ENCODE assay signal across 9 cellular contexts in the genomic region with DNA sequence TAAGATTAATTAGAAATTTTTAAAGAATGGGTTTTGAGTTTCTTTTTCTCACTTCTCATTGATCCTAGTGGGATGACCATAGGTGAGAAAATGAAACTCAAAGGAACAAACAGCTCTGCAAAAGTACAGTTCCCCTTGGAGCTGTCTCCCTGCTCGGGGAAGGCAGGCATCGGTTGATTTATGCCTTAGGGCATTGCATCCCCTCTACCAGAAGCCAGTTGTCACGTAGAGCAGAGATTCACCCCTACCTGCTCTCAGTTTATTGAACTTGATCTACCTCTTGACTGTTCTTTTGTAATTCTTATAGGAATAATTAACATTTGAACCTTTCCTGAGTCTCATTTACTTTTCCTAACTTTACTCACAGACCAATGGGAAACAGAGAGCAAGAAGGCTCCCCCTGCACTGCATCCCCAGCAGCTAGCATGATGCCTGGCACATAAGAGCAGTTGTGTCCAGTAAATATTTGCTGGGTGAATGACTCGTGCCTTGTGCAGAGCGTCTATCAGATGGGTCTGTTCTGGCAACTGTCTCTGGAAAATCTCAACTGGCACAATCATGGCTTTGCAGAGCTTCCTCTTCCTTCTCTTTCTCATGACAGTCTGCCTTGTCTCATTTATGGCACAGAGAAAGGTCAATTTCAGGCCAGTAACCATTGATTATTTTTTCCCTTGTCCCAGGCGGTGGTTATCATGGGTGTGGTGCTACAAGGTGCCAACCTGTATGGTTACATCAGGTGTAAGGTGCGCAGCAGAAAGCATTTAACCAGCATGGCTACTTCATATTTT. TPM values are rescaled to one million over a fixed set of nuclear protein-coding genes. Genes with fewer than 3 reads are reported as not detected.
"Had no signal": no experiment of that assay in that cellular context is flagged by ENCODE, and none has a peak within 500 bp of the region (broad histone marks: within the 10 kb centered on the region; RNA-seq: fewer than 3 reads in every experiment).

No MANE protein-coding gene starts in this region.

RNA-seq across cellular contexts. Expression of gene FBXW10, which starts 59.8 kb away (rescaled TPM):
- total RNA-seq: kidney epithelial cell, lower leg skin, natural killer cell, osteocyte, sciatic nerve, suprapubic skin, thoracic aorta, upper lobe of right lung had no signal
- polyA plus RNA-seq: immature natural killer cell had no signal
